ENCODE assay signal across 2 cellular contexts in the genomic region with DNA sequence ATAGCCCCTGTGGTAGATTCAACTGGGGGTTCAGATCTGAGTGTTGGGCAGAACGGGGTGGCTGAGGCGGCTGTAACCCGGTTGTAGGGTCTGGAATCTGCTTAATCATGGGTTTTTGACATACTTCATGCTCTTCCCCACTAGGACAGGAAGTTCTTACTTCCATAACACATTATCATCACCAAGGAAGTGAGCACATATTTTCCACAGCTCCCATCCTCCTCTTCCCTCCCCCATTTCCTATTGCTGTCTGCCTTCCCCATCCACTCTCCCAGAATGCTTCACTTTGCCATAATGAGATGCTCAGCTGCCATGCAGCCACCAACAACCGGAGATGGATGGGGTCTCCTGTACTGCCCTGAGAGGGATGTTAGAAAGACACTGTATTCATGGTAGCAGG.
TF ChIP-seq lines count a peak whose summit lies in the region.

No MANE protein-coding gene starts in this region.

TF ChIP-seq in IMR-90, 13 proteins besides CTCF, POLR2A, EP300 and RAD21:
- no peak for TF ChIP-seq MXI1 (IDR thresholded peaks at IDR 0.05; ENCODE audit: borderline replicate concordance, low read depth, low read length)
- no peak for TF ChIP-seq MAZ (IDR thresholded peaks at IDR 0.05; ENCODE audit: borderline replicate concordance, low read depth, low read length)
- no peak for TF ChIP-seq SMC3 (IDR thresholded peaks at IDR 0.05; ENCODE audit: low read depth, low read length)
- no peak for TF ChIP-seq CEBPB (IDR thresholded peaks at IDR 0.05; ENCODE audit: low read depth, low read length)
- TF ChIP-seq, protein P1, sequence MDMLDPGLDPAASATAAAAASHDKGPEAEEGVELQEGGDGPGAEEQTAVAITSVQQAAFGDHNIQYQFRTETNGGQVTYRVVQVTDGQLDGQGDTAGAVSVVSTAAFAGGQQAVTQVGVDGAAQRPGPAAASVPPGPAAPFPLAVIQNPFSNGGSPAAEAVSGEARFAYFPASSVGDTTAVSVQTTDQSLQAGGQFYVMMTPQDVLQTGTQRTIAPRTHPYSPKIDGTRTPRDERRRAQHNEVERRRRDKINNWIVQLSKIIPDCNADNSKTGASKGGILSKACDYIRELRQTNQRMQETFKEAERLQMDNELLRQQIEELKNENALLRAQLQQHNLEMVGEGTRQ (IDR thresholded peaks at IDR 0.05; ENCODE audit: low read depth, low read length), result no peak
- no peak for TF ChIP-seq RFX5 (IDR thresholded peaks at IDR 0.05; ENCODE audit: low read depth, low read length)
- TF ChIP-seq, protein P2, sequence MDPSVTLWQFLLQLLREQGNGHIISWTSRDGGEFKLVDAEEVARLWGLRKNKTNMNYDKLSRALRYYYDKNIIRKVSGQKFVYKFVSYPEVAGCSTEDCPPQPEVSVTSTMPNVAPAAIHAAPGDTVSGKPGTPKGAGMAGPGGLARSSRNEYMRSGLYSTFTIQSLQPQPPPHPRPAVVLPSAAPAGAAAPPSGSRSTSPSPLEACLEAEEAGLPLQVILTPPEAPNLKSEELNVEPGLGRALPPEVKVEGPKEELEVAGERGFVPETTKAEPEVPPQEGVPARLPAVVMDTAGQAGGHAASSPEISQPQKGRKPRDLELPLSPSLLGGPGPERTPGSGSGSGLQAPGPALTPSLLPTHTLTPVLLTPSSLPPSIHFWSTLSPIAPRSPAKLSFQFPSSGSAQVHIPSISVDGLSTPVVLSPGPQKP (IDR thresholded peaks at IDR 0.05; ENCODE audit: borderline replicate concordance, low read depth, low read length), result no peak
- no peak for TF ChIP-seq MAFK (IDR thresholded peaks at IDR 0.05; ENCODE audit: low read depth, low read length)
- TF ChIP-seq BHLHE40 (IDR thresholded peaks at IDR 0.05; ENCODE audit: low read depth, low read length), result no peak
- no peak for TF ChIP-seq NFE2L2 (IDR thresholded peaks at IDR 0.05; ENCODE audit: low read depth, low read length)
- no peak for TF ChIP-seq CHD1 (IDR thresholded peaks at IDR 0.05; ENCODE audit: low read depth, low read length)
- no peak for TF ChIP-seq FOS (IDR thresholded peaks at IDR 0.05; ENCODE audit: low read depth, low read length)
- no peak for TF ChIP-seq RCOR1 (IDR thresholded peaks at IDR 0.05; ENCODE audit: insufficient replicate concordance, low read length)

TF ChIP-seq in K562, 482 proteins besides CTCF, POLR2A, EP300 and RAD21:
- TF ChIP-seq C11orf30 (IDR thresholded peaks at IDR 0.05; ENCODE audit: low read depth) (peak; percentile 74), ZNF316 (IDR thresholded peaks at IDR 0.05) (peak; percentile 75), ZNF175 (CRISPR knock-in tag; IDR thresholded peaks at IDR 0.05; ENCODE audit: low read depth) (peak; percentile 33; the same call in 1 of the 2 replicates), JUND (IDR thresholded peaks at IDR 0.05; ENCODE audit: borderline replicate concordance, low read depth, low read length) (0 out of 2 replicates have a peak, but pooled peaks have one; percentile 33), JUND (tag; IDR thresholded peaks at IDR 0.05; ENCODE audit: borderline replicate concordance, low read depth, low read length) (0 out of 3 replicates have a peak, but pooled peaks have one; percentile 17), PTTG1 (tag; IDR thresholded peaks at IDR 0.05; ENCODE audit: low read depth) (no peak), TBL1XR1 (IDR thresholded peaks at IDR 0.05; ENCODE audit: low read length in 2 of 2) (no peak), ETV6 (IDR thresholded peaks at IDR 0.05; ENCODE audit: borderline replicate concordance in 1 of 2, low read depth in 2 of 2, low read length in 1 of 2) (peak in 1 of 2 experiments; percentile 47; a peak in 2 of 4 replicates), ETV6 (CRISPR knock-in tag; IDR thresholded peaks at IDR 0.05; ENCODE audit: borderline replicate concordance) (no peak), ETV1 (tag; conservative IDR thresholded peaks at IDR 0.05; ENCODE audit: low read depth) (peak; percentile 77), ATF7 (IDR thresholded peaks at IDR 0.05) (no peak), LEF1 (IDR thresholded peaks at IDR 0.05) (no peak), ZNF146 (CRISPR knock-in tag; IDR thresholded peaks at IDR 0.05; ENCODE audit: unreplicated experiment) (no peak), GABPA (tag; conservative IDR thresholded peaks at IDR 0.05; ENCODE audit: low read depth) (peak; percentile 75), SRSF7 (optimal IDR thresholded peaks at IDR 0.05; ENCODE audit: low read depth, low read length) (no peak), MAFG (tag; conservative IDR thresholded peaks at IDR 0.05) (peak; percentile 28; the same call in 1 of the 2 replicates), SRSF9 (IDR thresholded peaks at IDR 0.05; ENCODE audit: borderline replicate concordance, low read depth, low read length) (no peak)
- TF ChIP-seq, protein P3, sequence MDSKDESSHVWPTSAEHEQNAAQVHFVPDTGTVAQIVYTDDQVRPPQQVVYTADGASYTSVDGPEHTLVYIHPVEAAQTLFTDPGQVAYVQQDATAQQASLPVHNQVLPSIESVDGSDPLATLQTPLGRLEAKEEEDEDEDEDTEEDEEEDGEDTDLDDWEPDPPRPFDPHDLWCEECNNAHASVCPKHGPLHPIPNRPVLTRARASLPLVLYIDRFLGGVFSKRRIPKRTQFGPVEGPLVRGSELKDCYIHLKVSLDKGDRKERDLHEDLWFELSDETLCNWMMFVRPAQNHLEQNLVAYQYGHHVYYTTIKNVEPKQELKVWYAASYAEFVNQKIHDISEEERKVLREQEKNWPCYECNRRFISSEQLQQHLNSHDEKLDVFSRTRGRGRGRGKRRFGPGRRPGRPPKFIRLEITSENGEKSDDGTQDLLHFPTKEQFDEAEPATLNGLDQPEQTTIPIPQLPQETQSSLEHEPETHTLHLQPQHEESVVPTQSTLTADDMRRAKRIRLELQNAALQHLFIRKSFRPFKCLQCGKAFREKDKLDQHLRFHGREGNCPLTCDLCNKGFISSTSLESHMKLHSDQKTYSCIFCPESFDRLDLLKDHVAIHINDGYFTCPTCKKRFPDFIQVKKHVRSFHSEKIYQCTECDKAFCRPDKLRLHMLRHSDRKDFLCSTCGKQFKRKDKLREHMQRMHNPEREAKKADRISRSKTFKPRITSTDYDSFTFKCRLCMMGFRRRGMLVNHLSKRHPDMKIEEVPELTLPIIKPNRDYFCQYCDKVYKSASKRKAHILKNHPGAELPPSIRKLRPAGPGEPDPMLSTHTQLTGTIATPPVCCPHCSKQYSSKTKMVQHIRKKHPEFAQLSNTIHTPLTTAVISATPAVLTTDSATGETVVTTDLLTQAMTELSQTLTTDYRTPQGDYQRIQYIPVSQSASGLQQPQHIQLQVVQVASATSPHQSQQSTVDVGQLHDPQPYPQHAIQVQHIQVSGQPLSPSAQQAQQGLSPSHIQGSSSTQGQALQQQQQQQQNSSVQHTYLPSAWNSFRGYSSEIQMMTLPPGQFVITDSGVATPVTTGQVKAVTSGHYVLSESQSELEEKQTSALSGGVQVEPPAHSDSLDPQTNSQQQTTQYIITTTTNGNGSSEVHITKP (IDR thresholded peaks at IDR 0.05; ENCODE audit: partially characterized antibody), result peak; percentile 52
- TF ChIP-seq, protein P4, sequence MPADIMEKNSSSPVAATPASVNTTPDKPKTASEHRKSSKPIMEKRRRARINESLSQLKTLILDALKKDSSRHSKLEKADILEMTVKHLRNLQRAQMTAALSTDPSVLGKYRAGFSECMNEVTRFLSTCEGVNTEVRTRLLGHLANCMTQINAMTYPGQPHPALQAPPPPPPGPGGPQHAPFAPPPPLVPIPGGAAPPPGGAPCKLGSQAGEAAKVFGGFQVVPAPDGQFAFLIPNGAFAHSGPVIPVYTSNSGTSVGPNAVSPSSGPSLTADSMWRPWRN (IDR thresholded peaks at IDR 0.05; ENCODE audit: low read depth), result no peak
- TF ChIP-seq, protein P5, sequence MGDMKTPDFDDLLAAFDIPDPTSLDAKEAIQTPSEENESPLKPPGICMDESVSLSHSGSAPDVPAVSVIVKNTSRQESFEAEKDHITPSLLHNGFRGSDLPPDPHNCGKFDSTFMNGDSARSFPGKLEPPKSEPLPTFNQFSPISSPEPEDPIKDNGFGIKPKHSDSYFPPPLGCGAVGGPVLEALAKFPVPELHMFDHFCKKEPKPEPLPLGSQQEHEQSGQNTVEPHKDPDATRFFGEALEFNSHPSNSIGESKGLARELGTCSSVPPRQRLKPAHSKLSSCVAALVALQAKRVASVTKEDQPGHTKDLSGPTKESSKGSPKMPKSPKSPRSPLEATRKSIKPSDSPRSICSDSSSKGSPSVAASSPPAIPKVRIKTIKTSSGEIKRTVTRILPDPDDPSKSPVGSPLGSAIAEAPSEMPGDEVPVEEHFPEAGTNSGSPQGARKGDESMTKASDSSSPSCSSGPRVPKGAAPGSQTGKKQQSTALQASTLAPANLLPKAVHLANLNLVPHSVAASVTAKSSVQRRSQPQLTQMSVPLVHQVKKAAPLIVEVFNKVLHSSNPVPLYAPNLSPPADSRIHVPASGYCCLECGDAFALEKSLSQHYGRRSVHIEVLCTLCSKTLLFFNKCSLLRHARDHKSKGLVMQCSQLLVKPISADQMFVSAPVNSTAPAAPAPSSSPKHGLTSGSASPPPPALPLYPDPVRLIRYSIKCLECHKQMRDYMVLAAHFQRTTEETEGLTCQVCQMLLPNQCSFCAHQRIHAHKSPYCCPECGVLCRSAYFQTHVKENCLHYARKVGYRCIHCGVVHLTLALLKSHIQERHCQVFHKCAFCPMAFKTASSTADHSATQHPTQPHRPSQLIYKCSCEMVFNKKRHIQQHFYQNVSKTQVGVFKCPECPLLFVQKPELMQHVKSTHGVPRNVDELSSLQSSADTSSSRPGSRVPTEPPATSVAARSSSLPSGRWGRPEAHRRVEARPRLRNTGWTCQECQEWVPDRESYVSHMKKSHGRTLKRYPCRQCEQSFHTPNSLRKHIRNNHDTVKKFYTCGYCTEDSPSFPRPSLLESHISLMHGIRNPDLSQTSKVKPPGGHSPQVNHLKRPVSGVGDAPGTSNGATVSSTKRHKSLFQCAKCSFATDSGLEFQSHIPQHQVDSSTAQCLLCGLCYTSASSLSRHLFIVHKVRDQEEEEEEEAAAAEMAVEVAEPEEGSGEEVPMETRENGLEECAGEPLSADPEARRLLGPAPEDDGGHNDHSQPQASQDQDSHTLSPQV (IDR thresholded peaks at IDR 0.05), result 0 out of 2 replicates have a peak, but pooled peaks have one; percentile 29
- TF ChIP-seq, protein P6, sequence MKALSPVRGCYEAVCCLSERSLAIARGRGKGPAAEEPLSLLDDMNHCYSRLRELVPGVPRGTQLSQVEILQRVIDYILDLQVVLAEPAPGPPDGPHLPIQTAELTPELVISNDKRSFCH (CRISPR knock-in tag; IDR thresholded peaks at IDR 0.05), result no peak
- TF ChIP-seq, protein P6 (tag; IDR thresholded peaks at IDR 0.05), result no peak
- TF ChIP-seq, protein P7, sequence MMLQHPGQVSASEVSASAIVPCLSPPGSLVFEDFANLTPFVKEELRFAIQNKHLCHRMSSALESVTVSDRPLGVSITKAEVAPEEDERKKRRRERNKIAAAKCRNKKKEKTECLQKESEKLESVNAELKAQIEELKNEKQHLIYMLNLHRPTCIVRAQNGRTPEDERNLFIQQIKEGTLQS (IDR thresholded peaks at IDR 0.05), result 0 out of 2 replicates have a peak, but pooled peaks have one; percentile 17
- TF ChIP-seq, protein P7 (CRISPR knock-in tag; conservative IDR thresholded peaks at IDR 0.05), result no peak
- TF ChIP-seq, protein P8, sequence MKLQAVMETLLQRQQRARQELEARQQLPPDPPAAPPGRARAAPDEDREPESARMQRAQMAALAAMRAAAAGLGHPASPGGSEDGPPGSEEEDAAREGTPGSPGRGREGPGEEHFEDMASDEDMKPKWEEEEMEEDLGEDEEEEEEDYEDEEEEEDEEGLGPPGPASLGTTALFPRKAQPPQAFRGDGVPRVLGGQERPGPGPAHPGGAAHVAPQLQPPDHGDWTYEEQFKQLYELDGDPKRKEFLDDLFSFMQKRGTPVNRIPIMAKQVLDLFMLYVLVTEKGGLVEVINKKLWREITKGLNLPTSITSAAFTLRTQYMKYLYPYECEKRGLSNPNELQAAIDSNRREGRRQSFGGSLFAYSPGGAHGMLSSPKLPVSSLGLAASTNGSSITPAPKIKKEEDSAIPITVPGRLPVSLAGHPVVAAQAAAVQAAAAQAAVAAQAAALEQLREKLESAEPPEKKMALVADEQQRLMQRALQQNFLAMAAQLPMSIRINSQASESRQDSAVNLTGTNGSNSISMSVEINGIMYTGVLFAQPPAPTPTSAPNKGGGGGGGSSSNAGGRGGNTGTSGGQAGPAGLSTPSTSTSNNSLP (IDR thresholded peaks at IDR 0.05; ENCODE audit: borderline replicate concordance, low read depth, low read length), result no peak
- TF ChIP-seq, protein P9, sequence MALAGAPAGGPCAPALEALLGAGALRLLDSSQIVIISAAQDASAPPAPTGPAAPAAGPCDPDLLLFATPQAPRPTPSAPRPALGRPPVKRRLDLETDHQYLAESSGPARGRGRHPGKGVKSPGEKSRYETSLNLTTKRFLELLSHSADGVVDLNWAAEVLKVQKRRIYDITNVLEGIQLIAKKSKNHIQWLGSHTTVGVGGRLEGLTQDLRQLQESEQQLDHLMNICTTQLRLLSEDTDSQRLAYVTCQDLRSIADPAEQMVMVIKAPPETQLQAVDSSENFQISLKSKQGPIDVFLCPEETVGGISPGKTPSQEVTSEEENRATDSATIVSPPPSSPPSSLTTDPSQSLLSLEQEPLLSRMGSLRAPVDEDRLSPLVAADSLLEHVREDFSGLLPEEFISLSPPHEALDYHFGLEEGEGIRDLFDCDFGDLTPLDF (CRISPR knock-in tag; IDR thresholded peaks at IDR 0.05), result no peak
- TF ChIP-seq, protein P10, sequence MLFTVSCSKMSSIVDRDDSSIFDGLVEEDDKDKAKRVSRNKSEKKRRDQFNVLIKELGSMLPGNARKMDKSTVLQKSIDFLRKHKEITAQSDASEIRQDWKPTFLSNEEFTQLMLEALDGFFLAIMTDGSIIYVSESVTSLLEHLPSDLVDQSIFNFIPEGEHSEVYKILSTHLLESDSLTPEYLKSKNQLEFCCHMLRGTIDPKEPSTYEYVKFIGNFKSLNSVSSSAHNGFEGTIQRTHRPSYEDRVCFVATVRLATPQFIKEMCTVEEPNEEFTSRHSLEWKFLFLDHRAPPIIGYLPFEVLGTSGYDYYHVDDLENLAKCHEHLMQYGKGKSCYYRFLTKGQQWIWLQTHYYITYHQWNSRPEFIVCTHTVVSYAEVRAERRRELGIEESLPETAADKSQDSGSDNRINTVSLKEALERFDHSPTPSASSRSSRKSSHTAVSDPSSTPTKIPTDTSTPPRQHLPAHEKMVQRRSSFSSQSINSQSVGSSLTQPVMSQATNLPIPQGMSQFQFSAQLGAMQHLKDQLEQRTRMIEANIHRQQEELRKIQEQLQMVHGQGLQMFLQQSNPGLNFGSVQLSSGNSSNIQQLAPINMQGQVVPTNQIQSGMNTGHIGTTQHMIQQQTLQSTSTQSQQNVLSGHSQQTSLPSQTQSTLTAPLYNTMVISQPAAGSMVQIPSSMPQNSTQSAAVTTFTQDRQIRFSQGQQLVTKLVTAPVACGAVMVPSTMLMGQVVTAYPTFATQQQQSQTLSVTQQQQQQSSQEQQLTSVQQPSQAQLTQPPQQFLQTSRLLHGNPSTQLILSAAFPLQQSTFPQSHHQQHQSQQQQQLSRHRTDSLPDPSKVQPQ (CRISPR knock-in tag; IDR thresholded peaks at IDR 0.05; ENCODE audit: borderline replicate concordance), result no peak
TF ChIP-seq in K562: peak in this region for 11.
